ENCODE assay signal across 19 cellular contexts in the genomic region with DNA sequence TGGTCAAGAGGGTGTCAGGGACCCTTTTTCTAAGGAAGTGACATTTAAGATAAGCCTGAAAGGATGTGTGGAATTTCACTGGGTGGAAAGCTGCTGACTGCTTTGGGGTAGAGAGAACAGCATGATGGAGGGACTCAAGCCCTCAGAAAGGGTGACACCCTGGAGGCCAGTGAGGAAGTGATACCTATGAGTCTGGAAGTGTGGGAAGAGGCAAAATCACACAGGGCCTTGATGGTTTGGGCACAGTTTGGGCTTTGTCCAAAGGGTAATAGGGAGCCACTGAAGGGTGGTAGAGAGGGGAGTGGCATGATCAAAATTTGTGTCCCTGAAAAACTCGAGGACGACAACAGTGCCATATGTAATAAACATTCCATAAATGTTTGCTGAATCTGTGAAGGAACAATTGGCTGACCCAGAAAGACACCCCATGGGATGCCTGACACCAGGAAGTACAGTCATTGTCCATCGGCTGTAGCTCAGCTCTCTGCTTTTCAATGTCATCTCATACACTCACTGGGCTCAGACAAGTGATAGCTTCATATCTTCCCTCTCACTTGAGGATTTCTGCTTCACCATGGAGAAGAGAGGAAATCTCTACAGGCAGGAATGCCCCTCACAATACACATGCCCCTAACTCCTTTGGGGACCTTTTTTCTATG. TPM values are rescaled to one million over a fixed set of nuclear protein-coding genes. Genes with fewer than 3 reads are reported as not detected.
A peak's percentile ranks its signal among the peaks of the same experiment; 100 is the strongest.
DNase-seq lines count a peak whose midpoint lies in the region; ATAC-seq and TF ChIP-seq lines count a peak whose summit lies in the region.
"Had no signal": no experiment of that assay in that cellular context is flagged by ENCODE, and none has a peak within 500 bp of the region (broad histone marks: within the 10 kb centered on the region; RNA-seq: fewer than 3 reads in every experiment).

No MANE protein-coding gene starts in this region.

- peak; percentile 54 for TF ChIP-seq POLR2A in IMR-90 (IDR thresholded peaks at IDR 0.05; ENCODE audit: low read depth, low read length)

- peaks cover 19 to 60% of the 10 kb centered on the region in 2 experiments; a peak in 3 of 4 replicates for H3K79me1 ChIP-seq in IMR-90 (ENCODE audit: low read depth in 1 of 2, low read length in 2 of 2)
- no peaks in the 10 kb centered on the region for H3K79me1 ChIP-seq in neuronal stem cell (ENCODE audit: low read depth, low read length)

- H3K14ac ChIP-seq in IMR-90 (replicated peaks; ENCODE audit: low read depth, low read length) (peak overlapping the region; percentile 95), neuronal stem cell (ENCODE audit: low read length) (no peak overlapping the region)

- H2BK120ac ChIP-seq in IMR-90 (ENCODE audit: low read depth, low read length) (peak overlapping the region; percentile 91), neuronal stem cell (ENCODE audit: low read depth, low read length) (no peak overlapping the region)

- H3K9me3 Mint-ChIP-seq in activated T-cell treated with anti-CD3 and anti-CD28 coated beads, Interleukin-2, amount 50 U/mL, for 24 hours, result no peaks in the 10 kb centered on the region
- H3K9me3 Mint-ChIP-seq: activated B cell treated with CpG ODN at 0.5 μM for 24 hours had no signal

- H2BK15ac ChIP-seq in IMR-90 (ENCODE audit: low read depth, low read length) (peak overlapping the region; percentile 99), neuronal stem cell (ENCODE audit: low read length) (no peak overlapping the region)

- H3K27me3 ChIP-seq in IMR-90 (ENCODE audit: control insufficient read depth, insufficient read depth, low read length) (no peaks in the 10 kb centered on the region), brain microvascular endothelial cell (replicated peaks) (no peaks in the 10 kb centered on the region), neuronal stem cell (ENCODE audit: control insufficient read depth in 3 of 3, insufficient read depth in 3 of 3, low read depth in 1 of 3, low read length in 3 of 3) (no peaks in the 10 kb centered on the region)
- H3K27me3 ChIP-seq: suprapubic skin had no signal

- H3K9me1 ChIP-seq in IMR-90 (ENCODE audit: insufficient read depth, low read length), result peaks cover 31% of the 10 kb centered on the region

- POLR2A ChIA-PET in IMR-90 (lab: Charles Lee; ENCODE audit: unreplicated experiment), result interaction anchor here (1.0 to 1.2 kb wide), 2 partner anchors 19 to 20 kb away, joined by 3 to 5 read pairs; no protein-coding TSS in a partner anchor

- dilution Hi-C loops in IMR-90 (cut with HindIII; ENCODE audit: low sequenced_read_pairs, unreplicated experiment), result no loop called here

- peak overlapping the region; percentile 48 for H3K27ac Mint-ChIP-seq in activated T-cell treated with anti-CD3 and anti-CD28 coated beads, Interleukin-2, amount 50 U/mL, for 24 hours
- H3K27ac Mint-ChIP-seq: activated B cell treated with CpG ODN at 0.5 μM for 24 hours, progenitor cell of endocrine pancreas had no signal

- peak overlapping the region; percentile 71 for H2BK20ac ChIP-seq in IMR-90 (ENCODE audit: low read depth, low read length)

- H4K5ac ChIP-seq in IMR-90 (ENCODE audit: low read depth, low read length), result peak overlapping the region; percentile 100

- peak overlapping the region; percentile 94 for H3K56ac ChIP-seq in IMR-90 (ENCODE audit: extremely low read depth, insufficient read depth, low read length)

- H3K4me1 ChIP-seq in IMR-90 (ENCODE audit: control insufficient read depth, insufficient read depth, low read length) (peaks cover 36% of the 10 kb centered on the region), neuronal stem cell (ENCODE audit: control insufficient read depth in 2 of 2, insufficient read depth in 1 of 2, low read depth in 1 of 2, low read length in 2 of 2) (no peaks in the 10 kb centered on the region)

- H2AK9ac ChIP-seq in IMR-90 (replicated peaks; ENCODE audit: low read depth, low read length, poor library complexity), result peak overlapping the region; percentile 26

- CTCF ChIA-PET in IMR-90 (lab: Yijun Ruan, JAX), result interaction anchor here (1.5 kb wide), 1 partner anchor 15 kb away, joined by 4 read pairs; no protein-coding TSS in a partner anchor

- H2BK5ac ChIP-seq in IMR-90 (ENCODE audit: low read depth, low read length, poor library complexity, severe bottlenecking), result peak overlapping the region; percentile 87
- no peak overlapping the region for H2BK5ac ChIP-seq in neuronal stem cell (ENCODE audit: low read length)

- H4K20me1 ChIP-seq in IMR-90 (ENCODE audit: insufficient read depth, low read length), result no peaks in the 10 kb centered on the region

- intact Hi-C loops in IMR-90 (cut with micrococcal nuclease), result no loop called here

- H3K4me3 ChIP-seq in IMR-90 (ENCODE audit: insufficient read depth, low read depth, low read length) (no peak overlapping the region), brain microvascular endothelial cell (ENCODE audit: low read depth, low read length) (no peak overlapping the region), neuronal stem cell (ENCODE audit: low read length in 2 of 2) (no peak overlapping the region)
- H3K4me3 ChIP-seq: HAP-1, suprapubic skin had no signal

- no CpG with 5 or more reads among the region's 3 CpGs for WGBS in IMR-90 (ENCODE audit: extremely low coverage in 2 of 2, insufficient read length in 1 of 2), 2 experiments
- WGBS in neuronal stem cell (ENCODE audit: extremely low coverage in 2 of 2, insufficient read length in 2 of 2, insufficient replicate concordance in 1 of 2), 2 donors, result no CpG with 5 or more reads among the region's 3 CpGs

- no peaks in the 10 kb centered on the region for H3K36me3 Mint-ChIP-seq in activated T-cell treated with anti-CD3 and anti-CD28 coated beads, Interleukin-2, amount 50 U/mL, for 24 hours (ENCODE audit: low read depth)

- H3K36me3 ChIP-seq in IMR-90 (ENCODE audit: control insufficient read depth, insufficient read depth, low read length) (peaks cover 10% of the 10 kb centered on the region; the same call in 1 of the 2 replicates), brain microvascular endothelial cell (replicated peaks) (no peaks in the 10 kb centered on the region), neuronal stem cell (replicated peaks in 1 of 2; ENCODE audit: control insufficient read depth in 2 of 2, insufficient read depth in 2 of 2, low read length in 2 of 2) (no peaks in the 10 kb centered on the region)
- H3K36me3 ChIP-seq: HAP-1, suprapubic skin had no signal

- no peak for TF ChIP-seq RAD21 in IMR-90 (IDR thresholded peaks at IDR 0.05; ENCODE audit: low read length)

- H3K4ac ChIP-seq in IMR-90 (ENCODE audit: low read depth, low read length), result peak overlapping the region; percentile 98
- H3K4ac ChIP-seq in neuronal stem cell (ENCODE audit: low read length), result no peak overlapping the region

- H3K9ac ChIP-seq in IMR-90 (ENCODE audit: low read depth, low read length), result peak overlapping the region; percentile 59
- H3K9ac ChIP-seq in neuronal stem cell (ENCODE audit: low read depth, low read length, poor library complexity), result no peak overlapping the region

- no peaks in the 10 kb centered on the region for H3K9me3 ChIP-seq in IMR-90 (ENCODE audit: control insufficient read depth, insufficient read depth, low read length)
- H3K9me3 ChIP-seq in neuronal stem cell (replicated peaks in 1 of 2; ENCODE audit: control insufficient read depth in 2 of 2, insufficient read depth in 1 of 2, low read depth in 1 of 2, low read length in 2 of 2), result no peaks in the 10 kb centered on the region
- H3K9me3 ChIP-seq: HAP-1, suprapubic skin had no signal

- H4K8ac ChIP-seq in IMR-90 (ENCODE audit: low read depth in 2 of 2, low read length in 2 of 2), result peak overlapping the region; percentile 96 to 98
- H4K8ac ChIP-seq in neuronal stem cell (ENCODE audit: low read depth, low read length), result no peak overlapping the region

- BruUV-seq in IMR-90 (replicated peaks; lab: Mats Ljungman, UMichigan), result no TSS peak

- TF ChIP-seq CTCF in IMR-90 (conservative IDR thresholded peaks at IDR 0.05; ENCODE audit: low read depth, low read length) (no peak), brain microvascular endothelial cell (IDR thresholded peaks at IDR 0.05; ENCODE audit: low read depth, low read length, missing control alignments) (no peak)

- H3K23ac ChIP-seq in IMR-90 (ENCODE audit: low read depth, low read length), result peak overlapping the region; percentile 88
- H3K23ac ChIP-seq in neuronal stem cell (ENCODE audit: low read depth, low read length, poor library complexity), result no peak overlapping the region

- no peak overlapping the region for H3K4me3 Mint-ChIP-seq in activated T-cell treated with anti-CD3 and anti-CD28 coated beads, Interleukin-2, amount 50 U/mL, for 24 hours
- H3K4me3 Mint-ChIP-seq: activated B cell treated with CpG ODN at 0.5 μM for 24 hours had no signal

- H4K91ac ChIP-seq in IMR-90 (ENCODE audit: insufficient read depth, low read depth, low read length) (peak overlapping the region; percentile 93), neuronal stem cell (ENCODE audit: low read depth, low read length, poor library complexity) (no peak overlapping the region)

- no peak overlapping the region for H2BK12ac ChIP-seq in neuronal stem cell (ENCODE audit: low read length)

- H2AFZ ChIP-seq in IMR-90 (replicated peaks; ENCODE audit: low read length, poor library complexity), result peak overlapping the region; percentile 7
- H2AFZ ChIP-seq in neuronal stem cell (ENCODE audit: low read length), result peak overlapping the region; percentile 75

- no peaks in the 10 kb centered on the region for H3K27me3 Mint-ChIP-seq in activated T-cell treated with anti-CD3 and anti-CD28 coated beads, Interleukin-2, amount 50 U/mL, for 24 hours

- ATAC-seq in IMR-90 (ENCODE audit: low read depth) (peak; percentile 28), GM19351 (IDR thresholded peaks at IDR 0.05; ENCODE audit: unreplicated experiment) (no peak), HG02981 (IDR thresholded peaks at IDR 0.05; ENCODE audit: unreplicated experiment) (no peak)
- ATAC-seq: Panc1 had no signal

- DNase-seq in activated T-cell treated with anti-CD3 and anti-CD28 coated beads, Interleukin-2, amount 50 U/mL, for 24 hours, result peak; percentile 15
- no peak for DNase-seq in activated T-cell treated with anti-CD3 and anti-CD28 coated beads, Interleukin-2, amount 50 U/mL, for 1 hour
- DNase-seq in IMR-90 (no peak), brain microvascular endothelial cell (peak; percentile 37), neuronal stem cell (ENCODE audit: low spot score) (no peak), DMS53 treated with DMSO at 0.1 percent for 48 hours (lab: John Stamatoyannopoulos, UW; ENCODE audit: unreplicated experiment) (no peak)
- DNase-seq: activated B cell treated with CpG ODN at 0.5 μM for 24 hours, AML-193, DMS 273 treated with DMSO at 0.1 percent for 48 hours, glutamatergic neuron, NCI-H187, NCI-H526 had no signal

- in situ Hi-C loops in IMR-90 (cut with MboI; ENCODE audit: low sequenced_read_pairs) (no loop called here), brain microvascular endothelial cell (cut with HindIII; ENCODE audit: low pct_ligation_motif_present, low sequenced_read_pairs) (no loop called here)

- H3K4me1 Mint-ChIP-seq in activated T-cell treated with anti-CD3 and anti-CD28 coated beads, Interleukin-2, amount 50 U/mL, for 24 hours (ENCODE audit: low read depth), result peaks cover 56% of the 10 kb centered on the region

- H2AK5ac ChIP-seq in IMR-90 (ENCODE audit: low read depth, low read length) (peak overlapping the region; percentile 99), neuronal stem cell (ENCODE audit: low read depth, low read length) (no peak overlapping the region)

- H3K4me2 ChIP-seq in IMR-90 (ENCODE audit: low read depth, low read length) (peak overlapping the region; percentile 9; the same call in 1 of the 2 replicates), neuronal stem cell (ENCODE audit: insufficient read depth, low read length, poor library complexity, severe bottlenecking) (no peak overlapping the region)

- peak overlapping the region; percentile 99 for H3K18ac ChIP-seq in IMR-90 (ENCODE audit: low read depth, low read length)
- no peak overlapping the region for H3K18ac ChIP-seq in neuronal stem cell (ENCODE audit: low read length)

- H3K27ac ChIP-seq in IMR-90 (ENCODE audit: insufficient read depth, low read length), result peak overlapping the region; percentile 100
- H3K27ac ChIP-seq in brain microvascular endothelial cell, result peak overlapping the region; percentile 73
- no peak overlapping the region for H3K27ac ChIP-seq in neuronal stem cell (replicated peaks; ENCODE audit: low read length)
- H3K27ac ChIP-seq: HL-60, suprapubic skin had no signal

RNA-seq across cellular contexts. Expression of a gene that starts 21.3 kb away (rescaled TPM):
- total RNA-seq in IMR-90 (2012; rRNA removed), result 25.8 and 26.1 TPM in 2 replicates
- polyA plus RNA-seq in IMR-90 (2012; rRNA removed), result 26.5 and 29.6 TPM in 2 replicates
- 12.7 and 19.2 TPM in 2 replicates for polyA plus RNA-seq in IMR-90 (2012; cell fraction: cytosol; rRNA removed)
- 28.4 and 44.9 TPM in 2 replicates for polyA plus RNA-seq in IMR-90 (2012; cell fraction: nucleus; rRNA removed; ENCODE audit: low replicate concordance)
- 0.22 TPM for polyA plus RNA-seq in neuronal stem cell (2013, experiment 1 of 2)
- 0.28 TPM for polyA plus RNA-seq in neuronal stem cell (2013, experiment 2 of 2)

RNA-seq across cellular contexts. Expression of a gene that starts 35.1 kb away (rescaled TPM):
- total RNA-seq in IMR-90 (2012; rRNA removed), result 109 and 118 TPM in 2 replicates
- 98.4 and 102 TPM in 2 replicates for polyA plus RNA-seq in IMR-90 (2012; rRNA removed)
- polyA plus RNA-seq in IMR-90 (2012; cell fraction: cytosol; rRNA removed), result 73.2 and 76.9 TPM in 2 replicates
- 59.0 and 86.9 TPM in 2 replicates for polyA plus RNA-seq in IMR-90 (2012; cell fraction: nucleus; rRNA removed; ENCODE audit: low replicate concordance)
- 48.3 TPM for polyA plus RNA-seq in neuronal stem cell (2013, experiment 1 of 2)
- 45.7 TPM for polyA plus RNA-seq in neuronal stem cell (2013, experiment 2 of 2)

RNA-seq across cellular contexts. Expression of a gene that starts 40.9 kb away (rescaled TPM):
- 86.4 and 105 TPM in 2 replicates for total RNA-seq in IMR-90 (2012; rRNA removed)
- 48.8 and 49.5 TPM in 2 replicates for polyA plus RNA-seq in IMR-90 (2012; rRNA removed)
- polyA plus RNA-seq in IMR-90 (2012; cell fraction: cytosol; rRNA removed), result 24.3 and 40.6 TPM in 2 replicates
- 28.6 and 46.9 TPM in 2 replicates for polyA plus RNA-seq in IMR-90 (2012; cell fraction: nucleus; rRNA removed; ENCODE audit: low replicate concordance)
- 28.7 TPM for polyA plus RNA-seq in neuronal stem cell (2013, experiment 1 of 2)
- 29.5 TPM for polyA plus RNA-seq in neuronal stem cell (2013, experiment 2 of 2)

RNA-seq across cellular contexts. Expression of a gene that starts 41.3 kb away (rescaled TPM):
- 83.3 and 88.0 TPM in 2 replicates for total RNA-seq in IMR-90 (2012; rRNA removed)
- 63.7 and 68.0 TPM in 2 replicates for polyA plus RNA-seq in IMR-90 (2012; rRNA removed)
- 21.7 and 43.0 TPM in 2 replicates for polyA plus RNA-seq in IMR-90 (2012; cell fraction: cytosol; rRNA removed)
- 13.7 and 69.2 TPM in 2 replicates for polyA plus RNA-seq in IMR-90 (2012; cell fraction: nucleus; rRNA removed; ENCODE audit: low replicate concordance)
- polyA plus RNA-seq in neuronal stem cell (2013, experiment 1 of 2), result 113 TPM
- 109 TPM for polyA plus RNA-seq in neuronal stem cell (2013, experiment 2 of 2)

Comparison
In these comparisons a context has a peak if more than half of its experiments do, and no peak if none do; other contexts are left out.
1. DNase-seq: peak in activated T-cell treated with anti-CD3 and anti-CD28 coated beads, Interleukin-2, amount 50 U/mL, for 24 hours (single experiment) and brain microvascular endothelial cell (single experiment); none in activated T-cell treated with anti-CD3 and anti-CD28 coated beads, Interleukin-2, amount 50 U/mL, for 1 hour (single experiment), IMR-90 (single experiment), neuronal stem cell (single experiment) and DMS53 treated with DMSO at 0.1 percent for 48 hours (single experiment).